Comparison of ENCODE assay signal across 18 cellular contexts in the genomic region with DNA sequence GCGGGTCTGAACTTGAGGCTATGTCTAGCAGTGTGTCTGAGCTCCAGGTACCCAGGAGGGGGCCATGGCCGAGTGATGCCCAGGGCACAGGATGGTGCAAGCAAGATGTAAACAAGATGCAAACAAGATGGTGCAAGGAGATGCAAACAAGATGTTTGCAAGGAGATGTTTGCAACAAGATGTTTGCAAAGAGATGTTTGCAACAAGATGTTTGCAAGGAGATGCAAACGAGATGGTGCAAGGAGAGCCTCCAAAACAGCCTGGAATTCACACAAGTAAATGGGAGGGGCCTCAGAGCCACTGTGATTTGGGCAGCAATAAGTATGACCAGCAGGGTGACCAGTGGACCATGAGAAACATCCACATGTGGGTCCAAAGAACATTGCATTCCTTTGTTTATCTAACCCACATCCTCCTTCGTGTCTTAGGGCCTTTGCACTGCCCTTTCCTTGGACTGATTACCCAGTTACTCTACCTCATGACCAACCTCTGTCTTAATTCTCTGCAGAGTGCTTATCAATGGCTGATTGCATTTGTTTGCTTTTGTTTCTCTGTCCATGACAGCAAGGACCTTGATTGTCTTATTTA.
DNase-seq lines count a peak whose midpoint lies in the region; ATAC-seq, FAIRE-seq and TF ChIP-seq lines count a peak whose summit lies in the region.
"Had no signal": no experiment of that assay in that cellular context is flagged by ENCODE, and none has a peak within 500 bp of the region (broad histone marks: within the 10 kb centered on the region; RNA-seq: fewer than 3 reads in every experiment).

No MANE protein-coding gene starts in this region.

- CTCF ChIA-PET in HEK293 (lab: Yijun Ruan, JAX) (interaction anchor here (0.7 kb wide), 1 partner anchor 230 kb away, joined by 3 read pairs; no protein-coding TSS in a partner anchor), HepG2 (lab: Yijun Ruan, JAX; ENCODE audit: low intra/inter-chr PET ratio, low total read pairs) (no interaction called here)

- TF ChIP-seq CTCF in 22Rv1 (IDR thresholded peaks at IDR 0.05) (peak; percentile 11; the same call in 1 of the 2 replicates), HEK293 (tag by site-specific recombination; IDR thresholded peaks at IDR 0.05) (no peak), HepG2 (CRISPR knock-in tag; IDR thresholded peaks at IDR 0.05) (peak; percentile 61)

- 0 out of 2 replicates have a peak overlapping the region, but pooled peaks have one; percentile 4 for H3K4me2 ChIP-seq in HepG2 (ENCODE audit: low read depth, low read length)

- POLR2A ChIA-PET in HEK293 (lab: Yijun Ruan, JAX) = no interaction called here
- POLR2A ChIA-PET in HepG2 (lab: Yijun Ruan, JAX) = interaction anchor here (1.1 to 2.4 kb wide), 2 partner anchors 9 to 160 kb away, joined by 4 to 17 read pairs; no protein-coding TSS in a partner anchor

- H3K27me3 ChIP-seq in HepG2 (ENCODE audit: control insufficient read depth in 1 of 2, insufficient read depth in 2 of 2, low read length in 2 of 2) = no peaks in the 10 kb centered on the region
- H3K27me3 ChIP-seq: stomach had no signal

- H3K27ac ChIP-seq in 22Rv1 (no peak overlapping the region), HEK293 (ENCODE audit: extremely low read depth, low read depth, low read length) (no peak overlapping the region), HepG2 (ENCODE audit: extremely low read length, insufficient read depth, low read length) (peak overlapping the region; percentile 85)
- H3K27ac ChIP-seq: SK-N-MC had no signal

- no peaks in the 10 kb centered on the region for H3K36me3 ChIP-seq in HEK293 (ENCODE audit: control insufficient read depth in 2 of 2, insufficient read depth in 1 of 2, low read length in 2 of 2)
- no peaks in the 10 kb centered on the region for H3K36me3 ChIP-seq in HepG2 (replicated peaks in 1 of 2; ENCODE audit: control insufficient read depth in 1 of 2, insufficient read depth in 2 of 2, low read length in 2 of 2)
- H3K36me3 ChIP-seq: stomach had no signal

- no peaks in the 10 kb centered on the region for H3K9me3 ChIP-seq in HEK293 (ENCODE audit: control insufficient read depth, insufficient read depth, low read depth, low read length)
- H3K9me3 ChIP-seq in HepG2 (ENCODE audit: low read length) = no peaks in the 10 kb centered on the region
- H3K9me3 ChIP-seq: stomach had no signal

- peak; percentile 56 for DNase-seq in dermis blood vessel endothelial cell
- peak; percentile 58 for DNase-seq in HepG2 (ENCODE audit: low spot score)
- DNase-seq in GM12892 (ENCODE audit: insufficient read length) = no peak
- DNase-seq in AG20443 (ENCODE audit: low spot score) = no peak
- DNase-seq: ACHN; activated CD4-positive, alpha-beta T cell treated with anti-CD3 and anti-CD28 coated beads, Interleukin-2, amount 10 ng/mL, durations not matched to agents 24 days and 14 days; activated naive CD4-positive, alpha-beta T cell treated with anti-CD3 and anti-CD28 coated beads for 36 hours; GDM1; naive thymus-derived CD8-positive, alpha-beta T cell; NCI-H2081 treated with DMSO at 0.1 percent for 48 hours; NCI-H526; stomach; T1000 had no signal

- FAIRE-seq in HepG2 (lab: Jason Lieb, UNC) (peak; percentile 85), GM12892 (lab: Jason Lieb, UNC) (no peak)

- peak; percentile 58; the same call in 1 of the 2 replicates for TF ChIP-seq RAD21 in HepG2 (CRISPR knock-in tag; IDR thresholded peaks at IDR 0.05)

- BruUV-seq in HepG2 (replicated peaks; lab: Mats Ljungman, UMichigan) = no TSS peak

- no peak overlapping the region; the same call in 1 of the 2 replicates for H3K9ac ChIP-seq in HepG2 (ENCODE audit: insufficient read depth, low read depth, low read length)

- 71% methylated on average over 4 of the region's 4 CpGs for WGBS in HepG2 (ENCODE audit: low lambda C conversion rate)

- TF ChIP-seq EP300 in HepG2 (IDR thresholded peaks at IDR 0.05; ENCODE audit: low read depth in 2 of 2, low read length in 2 of 2) = peak in 1 of 2 experiments; percentile 49; a peak in 1 of 4 replicates
- TF ChIP-seq EP300 in HepG2 (CRISPR knock-in tag; IDR thresholded peaks at IDR 0.05; ENCODE audit: borderline replicate concordance) = peak; percentile 19; the same call in 1 of the 2 replicates

- no peak overlapping the region for H2AFZ ChIP-seq in HepG2 (ENCODE audit: low read length)

- in situ Hi-C loops in HepG2 (cut with HindIII; ENCODE audit: extremely low pct_ligation_motif_present, low pct_unique_long_range_greater_than_20kb) = loop anchor here (5.0 kb wide), 1 partner anchor 156 kb away; no protein-coding TSS in a partner anchor

- TF ChIP-seq POLR2A in HepG2 (IDR thresholded peaks at IDR 0.05; ENCODE audit: insufficient read depth in 1 of 2, low read depth in 2 of 2, low read length in 2 of 2) (no peak), GM12892 (IDR thresholded peaks at IDR 0.05; ENCODE audit: low read depth, low read length) (no peak)

- H3K79me2 ChIP-seq in HepG2 (ENCODE audit: insufficient read depth, low read length) = no peaks in the 10 kb centered on the region

- H3K4me1 ChIP-seq in HEK293 (ENCODE audit: control insufficient read depth, insufficient read depth, low read length) = peaks cover 23% of the 10 kb centered on the region
- H3K4me1 ChIP-seq in HepG2 (ENCODE audit: insufficient read depth, low read length) = peaks cover 78% of the 10 kb centered on the region

- intact Hi-C loops in HepG2 (cut with micrococcal nuclease; ENCODE audit: unreplicated experiment) = no loop called here

- no peaks in the 10 kb centered on the region for H4K20me1 ChIP-seq in HepG2 (ENCODE audit: insufficient read depth, low read length)

- ATAC-seq in HepG2 (no peak), GM19035 (IDR thresholded peaks at IDR 0.05; ENCODE audit: unreplicated experiment) (no peak), GM18907 (IDR thresholded peaks at IDR 0.05; ENCODE audit: unreplicated experiment) (no peak)
- ATAC-seq: naive thymus-derived CD8-positive, alpha-beta T cell had no signal

- H3K4me3 ChIP-seq in HEK293 (ENCODE audit: low read depth, low read length) = no peak overlapping the region
- H3K4me3 ChIP-seq in HepG2 (replicated peaks in 1 of 3; ENCODE audit: insufficient read depth in 1 of 3, low read depth in 2 of 3, low read length in 3 of 3) = no peak overlapping the region; a peak in 1 of 6 replicates
- H3K4me3 ChIP-seq: SK-N-MC, stomach had no signal

TF ChIP-seq in HEK293, 187 proteins besides CTCF, POLR2A, EP300 and RAD21:
- TF ChIP-seq SP2 (tag by site-specific recombination; IDR thresholded peaks at IDR 0.05) = no peak
- TF ChIP-seq ZNF48 (tag by site-specific recombination; IDR thresholded peaks at IDR 0.05) = no peak
- TF ChIP-seq ZNF623 (tag by site-specific recombination; IDR thresholded peaks at IDR 0.05) = peak; percentile 35; the same call in 1 of the 2 replicates
- no peak for TF ChIP-seq GFI1B (tag by site-specific recombination; IDR thresholded peaks at IDR 0.05)
- TF ChIP-seq ZNF23 (tag by site-specific recombination; IDR thresholded peaks at IDR 0.05; ENCODE audit: borderline replicate concordance) = no peak
- no peak for TF ChIP-seq ZNF580 (tag by site-specific recombination; IDR thresholded peaks at IDR 0.05)
TF ChIP-seq in HEK293: peak in this region for 1.

TF ChIP-seq in HepG2, 621 proteins besides CTCF, POLR2A, EP300 and RAD21 (continues in another document):
- TF ChIP-seq, protein P1, sequence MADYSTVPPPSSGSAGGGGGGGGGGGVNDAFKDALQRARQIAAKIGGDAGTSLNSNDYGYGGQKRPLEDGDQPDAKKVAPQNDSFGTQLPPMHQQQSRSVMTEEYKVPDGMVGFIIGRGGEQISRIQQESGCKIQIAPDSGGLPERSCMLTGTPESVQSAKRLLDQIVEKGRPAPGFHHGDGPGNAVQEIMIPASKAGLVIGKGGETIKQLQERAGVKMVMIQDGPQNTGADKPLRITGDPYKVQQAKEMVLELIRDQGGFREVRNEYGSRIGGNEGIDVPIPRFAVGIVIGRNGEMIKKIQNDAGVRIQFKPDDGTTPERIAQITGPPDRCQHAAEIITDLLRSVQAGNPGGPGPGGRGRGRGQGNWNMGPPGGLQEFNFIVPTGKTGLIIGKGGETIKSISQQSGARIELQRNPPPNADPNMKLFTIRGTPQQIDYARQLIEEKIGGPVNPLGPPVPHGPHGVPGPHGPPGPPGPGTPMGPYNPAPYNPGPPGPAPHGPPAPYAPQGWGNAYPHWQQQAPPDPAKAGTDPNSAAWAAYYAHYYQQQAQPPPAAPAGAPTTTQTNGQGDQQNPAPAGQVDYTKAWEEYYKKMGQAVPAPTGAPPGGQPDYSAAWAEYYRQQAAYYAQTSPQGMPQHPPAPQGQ (CRISPR knock-in tag; IDR thresholded peaks at IDR 0.05; ENCODE audit: borderline replicate concordance) = no peak
- TF ChIP-seq ZNF430 (CRISPR knock-in tag; IDR thresholded peaks at IDR 0.05) (no peak), ZNF121 (CRISPR knock-in tag; IDR thresholded peaks at IDR 0.05) (no peak), HDAC1 (CRISPR knock-in tag; IDR thresholded peaks at IDR 0.05) (no peak), KLF11 (CRISPR knock-in tag; IDR thresholded peaks at IDR 0.05) (no peak), GATA4 (IDR thresholded peaks at IDR 0.05; ENCODE audit: borderline replicate concordance, low read depth) (no peak), KAT8 (CRISPR knock-in tag; IDR thresholded peaks at IDR 0.05) (no peak), ZNF354B (CRISPR knock-in tag; IDR thresholded peaks at IDR 0.05) (no peak), SALL1 (CRISPR knock-in tag; IDR thresholded peaks at IDR 0.05) (peak; percentile 38; the same call in 1 of the 2 replicates)

Comparison
In these comparisons a context has a peak if more than half of its experiments do, and no peak if none do; other contexts are left out.
1. DNase-seq: peak in dermis blood vessel endothelial cell (single experiment) and HepG2 (single experiment); none in GM12892 (single experiment) and AG20443 (single experiment).